In the genomic region with DNA sequence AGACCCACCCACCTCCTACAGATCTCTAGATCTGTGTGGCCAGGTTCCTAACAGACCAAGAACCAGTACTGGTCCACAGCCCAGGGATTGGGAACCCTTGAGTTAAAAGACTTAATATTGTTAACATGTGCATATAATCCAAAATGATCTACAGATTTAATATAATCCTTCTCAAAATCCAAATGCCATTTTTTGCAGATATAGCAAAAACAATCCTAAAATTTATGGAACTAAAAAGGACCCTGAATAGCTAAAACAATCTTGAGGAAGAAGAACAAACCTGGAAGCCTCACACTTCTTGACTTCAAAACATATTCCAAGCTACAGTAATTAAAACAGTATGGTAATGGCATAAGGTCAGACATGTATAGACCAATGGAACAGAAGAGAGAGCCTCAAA, we compare ENCODE assay signal across 2 cellular contexts.
TF ChIP-seq lines count a peak whose summit lies in the region.

No MANE protein-coding gene starts in this region.

TF ChIP-seq in SK-N-SH, 30 proteins besides CTCF, POLR2A, EP300 and RAD21 (continued from another document):
- TF ChIP-seq, protein P1, sequence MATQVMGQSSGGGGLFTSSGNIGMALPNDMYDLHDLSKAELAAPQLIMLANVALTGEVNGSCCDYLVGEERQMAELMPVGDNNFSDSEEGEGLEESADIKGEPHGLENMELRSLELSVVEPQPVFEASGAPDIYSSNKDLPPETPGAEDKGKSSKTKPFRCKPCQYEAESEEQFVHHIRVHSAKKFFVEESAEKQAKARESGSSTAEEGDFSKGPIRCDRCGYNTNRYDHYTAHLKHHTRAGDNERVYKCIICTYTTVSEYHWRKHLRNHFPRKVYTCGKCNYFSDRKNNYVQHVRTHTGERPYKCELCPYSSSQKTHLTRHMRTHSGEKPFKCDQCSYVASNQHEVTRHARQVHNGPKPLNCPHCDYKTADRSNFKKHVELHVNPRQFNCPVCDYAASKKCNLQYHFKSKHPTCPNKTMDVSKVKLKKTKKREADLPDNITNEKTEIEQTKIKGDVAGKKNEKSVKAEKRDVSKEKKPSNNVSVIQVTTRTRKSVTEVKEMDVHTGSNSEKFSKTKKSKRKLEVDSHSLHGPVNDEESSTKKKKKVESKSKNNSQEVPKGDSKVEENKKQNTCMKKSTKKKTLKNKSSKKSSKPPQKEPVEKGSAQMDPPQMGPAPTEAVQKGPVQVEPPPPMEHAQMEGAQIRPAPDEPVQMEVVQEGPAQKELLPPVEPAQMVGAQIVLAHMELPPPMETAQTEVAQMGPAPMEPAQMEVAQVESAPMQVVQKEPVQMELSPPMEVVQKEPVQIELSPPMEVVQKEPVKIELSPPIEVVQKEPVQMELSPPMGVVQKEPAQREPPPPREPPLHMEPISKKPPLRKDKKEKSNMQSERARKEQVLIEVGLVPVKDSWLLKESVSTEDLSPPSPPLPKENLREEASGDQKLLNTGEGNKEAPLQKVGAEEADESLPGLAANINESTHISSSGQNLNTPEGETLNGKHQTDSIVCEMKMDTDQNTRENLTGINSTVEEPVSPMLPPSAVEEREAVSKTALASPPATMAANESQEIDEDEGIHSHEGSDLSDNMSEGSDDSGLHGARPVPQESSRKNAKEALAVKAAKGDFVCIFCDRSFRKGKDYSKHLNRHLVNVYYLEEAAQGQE (IDR thresholded peaks at IDR 0.05; ENCODE audit: low read depth, low read length), result no peak

TF ChIP-seq in SK-N-SH treated with all-trans-retinoic acid at 6 μM for 48 hours, 23 proteins besides CTCF, POLR2A, EP300 and RAD21 (continued from another document):
- TF ChIP-seq, protein P2, sequence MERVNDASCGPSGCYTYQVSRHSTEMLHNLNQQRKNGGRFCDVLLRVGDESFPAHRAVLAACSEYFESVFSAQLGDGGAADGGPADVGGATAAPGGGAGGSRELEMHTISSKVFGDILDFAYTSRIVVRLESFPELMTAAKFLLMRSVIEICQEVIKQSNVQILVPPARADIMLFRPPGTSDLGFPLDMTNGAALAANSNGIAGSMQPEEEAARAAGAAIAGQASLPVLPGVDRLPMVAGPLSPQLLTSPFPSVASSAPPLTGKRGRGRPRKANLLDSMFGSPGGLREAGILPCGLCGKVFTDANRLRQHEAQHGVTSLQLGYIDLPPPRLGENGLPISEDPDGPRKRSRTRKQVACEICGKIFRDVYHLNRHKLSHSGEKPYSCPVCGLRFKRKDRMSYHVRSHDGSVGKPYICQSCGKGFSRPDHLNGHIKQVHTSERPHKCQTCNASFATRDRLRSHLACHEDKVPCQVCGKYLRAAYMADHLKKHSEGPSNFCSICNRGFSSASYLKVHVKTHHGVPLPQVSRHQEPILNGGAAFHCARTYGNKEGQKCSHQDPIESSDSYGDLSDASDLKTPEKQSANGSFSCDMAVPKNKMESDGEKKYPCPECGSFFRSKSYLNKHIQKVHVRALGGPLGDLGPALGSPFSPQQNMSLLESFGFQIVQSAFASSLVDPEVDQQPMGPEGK (CRISPR knock-in tag; IDR thresholded peaks at IDR 0.05; ENCODE audit: borderline replicate concordance), result no peak
- TF ChIP-seq ZFP30 (CRISPR knock-in tag; IDR thresholded peaks at IDR 0.05) (no peak), ZNF565 (CRISPR knock-in tag; conservative IDR thresholded peaks at IDR 0.05; ENCODE audit: low read depth) (no peak), ZNF70 (CRISPR knock-in tag; IDR thresholded peaks at IDR 0.05) (no peak), TOX (CRISPR knock-in tag; IDR thresholded peaks at IDR 0.05; ENCODE audit: borderline replicate concordance) (no peak), SNAI2 (CRISPR knock-in tag; IDR thresholded peaks at IDR 0.05) (no peak), ESRRG (CRISPR knock-in tag; IDR thresholded peaks at IDR 0.05) (no peak), RARB (CRISPR knock-in tag; IDR thresholded peaks at IDR 0.05) (no peak), ZFP3 (CRISPR knock-in tag; IDR thresholded peaks at IDR 0.05) (no peak), PPARA (CRISPR knock-in tag; IDR thresholded peaks at IDR 0.05; ENCODE audit: borderline replicate concordance) (no peak), BACH2 (CRISPR knock-in tag; IDR thresholded peaks at IDR 0.05; ENCODE audit: borderline replicate concordance) (no peak), GLIS3 (CRISPR knock-in tag; IDR thresholded peaks at IDR 0.05) (no peak), ARNTL (CRISPR knock-in tag; IDR thresholded peaks at IDR 0.05; ENCODE audit: borderline replicate concordance, low read depth) (no peak)
- TF ChIP-seq, protein P3, sequence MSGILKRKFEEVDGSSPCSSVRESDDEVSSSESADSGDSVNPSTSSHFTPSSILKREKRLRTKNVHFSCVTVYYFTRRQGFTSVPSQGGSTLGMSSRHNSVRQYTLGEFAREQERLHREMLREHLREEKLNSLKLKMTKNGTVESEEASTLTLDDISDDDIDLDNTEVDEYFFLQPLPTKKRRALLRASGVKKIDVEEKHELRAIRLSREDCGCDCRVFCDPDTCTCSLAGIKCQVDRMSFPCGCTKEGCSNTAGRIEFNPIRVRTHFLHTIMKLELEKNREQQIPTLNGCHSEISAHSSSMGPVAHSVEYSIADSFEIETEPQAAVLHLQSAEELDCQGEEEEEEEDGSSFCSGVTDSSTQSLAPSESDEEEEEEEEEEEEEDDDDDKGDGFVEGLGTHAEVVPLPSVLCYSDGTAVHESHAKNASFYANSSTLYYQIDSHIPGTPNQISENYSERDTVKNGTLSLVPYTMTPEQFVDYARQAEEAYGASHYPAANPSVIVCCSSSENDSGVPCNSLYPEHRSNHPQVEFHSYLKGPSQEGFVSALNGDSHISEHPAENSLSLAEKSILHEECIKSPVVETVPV (CRISPR knock-in tag; IDR thresholded peaks at IDR 0.05), result no peak
TF ChIP-seq in SK-N-SH treated with all-trans-retinoic acid at 6 μM for 48 hours: peak in this region for 0.
